ENCODE assay signal across 29 cellular contexts in genomic region chr1:213683529-213683928, GRCh38.
"Had no signal": no experiment of that assay in that cellular context is flagged by ENCODE, and none has a peak within 500 bp of the region (broad histone marks: within the 10 kb centered on the region; RNA-seq: fewer than 3 reads in every experiment).

No MANE protein-coding gene starts in this region.

- H3K27ac Mint-ChIP-seq: dendritic cell treated with granulocyte-macrophage colony-stimulating factor and Interleukin-4, amounts not matched to agents 40 ng/mL and 50 ng/mL, for 4 days; endodermal cell; natural killer cell; stimulated activated memory B cell treated with anti-CD40 and anti-IgM and Interleukin-4, amounts not matched to agents 10 μg/mL and 1 μg/mL and 100 μg/mL, for 72 hours; stimulated activated naive CD8-positive, alpha-beta T cell treated with anti-CD3 and anti-CD28 coated beads, Interleukin-15, Interleukin-2, amounts not matched to agents 100 ng/mL and 50 ng/mL, for 24 hours had no signal

- H3K4me3 Mint-ChIP-seq: dendritic cell treated with granulocyte-macrophage colony-stimulating factor and Interleukin-4, amounts not matched to agents 40 ng/mL and 50 ng/mL, for 4 days; endodermal cell; natural killer cell; stimulated activated memory B cell treated with anti-CD40 and anti-IgM and Interleukin-4, amounts not matched to agents 10 μg/mL and 1 μg/mL and 100 μg/mL, for 72 hours; stimulated activated naive CD8-positive, alpha-beta T cell treated with anti-CD3 and anti-CD28 coated beads, Interleukin-15, Interleukin-2, amounts not matched to agents 100 ng/mL and 50 ng/mL, for 24 hours had no signal

- H3K4me1 ChIP-seq: gastroesophageal sphincter, heart right ventricle, lower lobe of right lung, psoas muscle, sigmoid colon, spleen, tibial nerve, upper lobe of right lung, uterus had no signal

- H3K27me3 ChIP-seq: foreskin keratinocyte, gastroesophageal sphincter, ovary, sigmoid colon, spleen, tibial nerve, uterus had no signal

- DNase-seq: effector CD8-positive, alpha-beta T cell; endodermal cell; foreskin keratinocyte; heart right ventricle; hippocampal formation; kidney glomerular epithelial cell; left ventricle myocardium superior; lower lobe of right lung; natural killer cell; occipital lobe; ovary; posterior cingulate gyrus; psoas muscle; right cardiac atrium; sigmoid colon; spleen; stimulated activated CD4-positive, alpha-beta T cell treated with anti-CD3 and anti-CD28 coated beads, Interleukin-4, amount 100 ng/mL, for 4 hours; upper lobe of right lung; uterus had no signal

- H3K27me3 Mint-ChIP-seq: dendritic cell treated with granulocyte-macrophage colony-stimulating factor and Interleukin-4, amounts not matched to agents 40 ng/mL and 50 ng/mL, for 4 days; stimulated activated memory B cell treated with anti-CD40 and anti-IgM and Interleukin-4, amounts not matched to agents 10 μg/mL and 1 μg/mL and 100 μg/mL, for 72 hours; stimulated activated naive CD8-positive, alpha-beta T cell treated with anti-CD3 and anti-CD28 coated beads, Interleukin-15, Interleukin-2, amounts not matched to agents 100 ng/mL and 50 ng/mL, for 24 hours had no signal

- H3K27ac ChIP-seq: epithelial cell of prostate, foreskin keratinocyte, gastroesophageal sphincter, heart right ventricle, lower lobe of right lung, ovary, psoas muscle, sigmoid colon, spleen, thoracic aorta, tibial nerve, upper lobe of right lung, uterus had no signal

- H3K9me3 ChIP-seq: gastroesophageal sphincter, heart right ventricle, lower lobe of right lung, ovary, psoas muscle, sigmoid colon, spleen, thoracic aorta, tibial nerve, upper lobe of right lung, uterus had no signal

- FAIRE-seq: colon, islet of Langerhans had no signal

- H3K4me1 Mint-ChIP-seq: endodermal cell; natural killer cell; stimulated activated memory B cell treated with anti-CD40 and anti-IgM and Interleukin-4, amounts not matched to agents 10 μg/mL and 1 μg/mL and 100 μg/mL, for 72 hours had no signal

- H3K9me3 Mint-ChIP-seq: endodermal cell; stimulated activated memory B cell treated with anti-CD40 and anti-IgM and Interleukin-4, amounts not matched to agents 10 μg/mL and 1 μg/mL and 100 μg/mL, for 72 hours; stimulated activated naive CD8-positive, alpha-beta T cell treated with anti-CD3 and anti-CD28 coated beads, Interleukin-15, Interleukin-2, amounts not matched to agents 100 ng/mL and 50 ng/mL, for 24 hours had no signal

- H3K36me3 ChIP-seq: gastroesophageal sphincter, heart right ventricle, lower lobe of right lung, ovary, sigmoid colon, spleen, thoracic aorta, tibial nerve, upper lobe of right lung, uterus had no signal

- H3K36me3 Mint-ChIP-seq: natural killer cell; stimulated activated memory B cell treated with anti-CD40 and anti-IgM and Interleukin-4, amounts not matched to agents 10 μg/mL and 1 μg/mL and 100 μg/mL, for 72 hours had no signal

- ATAC-seq: esophagus mucosa; foreskin keratinocyte; gastroesophageal sphincter; heart right ventricle; left ventricle myocardium superior; lower lobe of right lung; natural killer cell; psoas muscle; right cardiac atrium; stimulated activated memory B cell treated with anti-CD40 and anti-IgM and Interleukin-4, amounts not matched to agents 10 μg/mL and 1 μg/mL and 100 μg/mL, for 72 hours; upper lobe of right lung had no signal

- H3K4me3 ChIP-seq: gastroesophageal sphincter, heart right ventricle, lower lobe of right lung, ovary, psoas muscle, sigmoid colon, spleen, thoracic aorta, tibial nerve, upper lobe of right lung, uterus had no signal
